In the genomic region with DNA sequence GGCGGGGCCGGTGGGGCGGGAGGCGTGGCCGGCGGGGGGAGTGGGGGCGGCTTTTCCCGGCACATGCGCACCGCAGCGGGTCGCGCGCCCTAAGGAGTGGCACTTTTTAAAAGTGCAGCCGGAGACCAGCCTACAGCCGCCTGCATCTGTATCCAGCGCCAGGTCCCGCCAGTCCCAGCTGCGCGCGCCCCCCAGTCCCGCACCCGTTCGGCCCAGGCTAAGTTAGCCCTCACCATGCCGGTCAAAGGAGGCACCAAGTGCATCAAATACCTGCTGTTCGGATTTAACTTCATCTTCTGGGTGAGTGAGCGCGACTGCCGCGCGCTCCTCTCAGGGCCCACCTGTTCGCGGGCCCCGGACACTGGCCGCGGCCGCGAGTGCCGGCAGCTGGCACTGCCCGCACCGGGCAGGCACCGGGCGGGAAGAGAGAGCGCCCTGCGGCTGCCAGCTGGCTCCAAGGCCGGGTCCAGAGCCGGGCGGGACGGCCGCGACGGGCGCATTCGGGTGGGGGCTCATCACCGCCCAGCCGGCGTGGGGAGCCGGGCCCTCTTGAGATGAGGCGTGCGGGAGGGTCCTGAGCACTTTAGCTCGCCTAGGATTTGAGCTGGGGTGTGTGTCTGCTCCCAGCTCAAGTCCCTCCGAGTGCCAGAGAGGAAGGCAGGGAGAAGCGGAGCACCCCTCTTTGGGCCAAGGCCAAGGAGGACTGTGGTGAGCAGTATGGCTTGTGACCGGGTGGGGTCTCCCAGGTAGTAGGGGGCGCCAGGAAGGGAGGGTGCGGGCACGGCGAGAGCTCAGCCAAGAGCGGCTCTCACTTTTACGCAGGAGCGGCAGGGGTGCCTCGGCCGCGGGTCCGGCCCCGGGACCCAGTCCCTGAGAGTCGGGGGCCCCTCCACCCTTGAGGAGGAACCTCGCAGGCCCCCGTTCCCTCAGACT, we compare ENCODE assay signal across 8 cellular contexts. TPM values are rescaled to one million over a fixed set of nuclear protein-coding genes. Genes with fewer than 3 reads are reported as not detected.
A peak's percentile ranks its signal among the peaks of the same experiment; 100 is the strongest.
DNase-seq lines count a peak whose midpoint lies in the region; ATAC-seq and TF ChIP-seq lines count a peak whose summit lies in the region.

CD9 (plus strand) TSS at position 135 of the 933 bp plus-strand sequence; CDS start at position 235, 100 bp downstream.

- peak within 1 kb of the TSS; percentile 79 for H3K4me3 ChIP-seq in OCI-LY3 (ENCODE audit: low read length)
- H3K4me3 ChIP-seq in adrenal gland: peak within 1 kb of the TSS; percentile 75 to 97 (median 84)
- peak within 1 kb of the TSS; percentile 82 for H3K4me3 ChIP-seq in left ventricle myocardium inferior

- DNase-seq in GM13977 (ENCODE audit: low spot score): peak; percentile 77
- DNase-seq in adrenal gland: peak; percentile 75 to 86 (median 79)
- DNase-seq in left ventricle myocardium inferior: peak; percentile 74
- DNase-seq in posterior vena cava (ENCODE audit: low spot score): peak; percentile 94
- no peak for DNase-seq in HUDEP-2 (lab: John Stamatoyannopoulos, UW; ENCODE audit: unreplicated experiment in 76 of 76)
- no peak for DNase-seq in NCI-H510A treated with DMSO at 0.1 percent for 48 hours (lab: John Stamatoyannopoulos, UW)

- no peak for TF ChIP-seq CTCF in GM13977 (IDR thresholded peaks at IDR 0.05; ENCODE audit: extremely low read depth, insufficient read depth, missing control alignments)
- no peak for TF ChIP-seq CTCF in OCI-LY3 (IDR thresholded peaks at IDR 0.05; ENCODE audit: low read depth, low read length)
- TF ChIP-seq CTCF in adrenal gland (IDR thresholded peaks at IDR 0.05): peak in 1 of 6 experiments; percentile 5
- no peak for TF ChIP-seq CTCF in left ventricle myocardium inferior (IDR thresholded peaks at IDR 0.05; ENCODE audit: borderline replicate concordance)

- H3K27me3 ChIP-seq in OCI-LY3 (ENCODE audit: low read depth, low read length) (peaks cover 57% of the 10 kb centered on the region), adrenal gland (no peaks in the 10 kb centered on the region), left ventricle myocardium inferior (ENCODE audit: low read depth) (peaks cover 23% of the 10 kb centered on the region)

- no peaks in the 10 kb centered on the region for H4K20me1 ChIP-seq in OCI-LY3 (ENCODE audit: insufficient read depth, low read length)

- peak within 1 kb of the TSS; percentile 96 for H3K4me2 ChIP-seq in OCI-LY3 (ENCODE audit: low read length)

- H3K79me2 ChIP-seq in OCI-LY3 (ENCODE audit: low read length): no peaks in the 10 kb centered on the region

- H2AFZ ChIP-seq in OCI-LY3 (ENCODE audit: low read depth, low read length): peak within 1 kb of the TSS; percentile 83

- peaks cover 12% of the 10 kb centered on the region for H3K4me1 ChIP-seq in OCI-LY3 (ENCODE audit: low read length)
- peaks cover 35 to 60% of the 10 kb centered on the region in 2 donors for H3K4me1 ChIP-seq in adrenal gland (replicated peaks in 1 of 2)
- peaks cover 70% of the 10 kb centered on the region for H3K4me1 ChIP-seq in left ventricle myocardium inferior

- peak within 1 kb of the TSS; percentile 60; the same call in 1 of the 2 replicates for H3K9ac ChIP-seq in OCI-LY3 (ENCODE audit: low read length)

- H3K27ac ChIP-seq in OCI-LY3 (ENCODE audit: low read length): no peak within 1 kb of the TSS
- peak within 1 kb of the TSS; percentile 78 to 93 (median 82) for H3K27ac ChIP-seq in adrenal gland
- peak within 1 kb of the TSS; percentile 92 for H3K27ac ChIP-seq in left ventricle myocardium inferior (replicated peaks)

- ATAC-seq in HG03135 (IDR thresholded peaks at IDR 0.05; ENCODE audit: unreplicated experiment): no peak

- intact Hi-C loops in adrenal gland (cut with DNase I) (no loop called here), left ventricle myocardium inferior (cut with micrococcal nuclease) (no loop called here), posterior vena cava (cut with DNase I) (loop anchor here in 1 of 2 donors (10.0 kb wide), 1 partner anchor 334 kb away; the partner anchor contains the start of gene GAPDH)

- WGBS in adrenal gland, 4 donors: 0 to 2% (median 0%) methylated on average over 5 to 76 of the region's 79 CpGs

- in situ Hi-C loops in GM13977 (cut with MboI; ENCODE audit: low pct_unique_long_range_greater_than_20kb, low sequenced_read_pairs, unreplicated experiment): no loop called here

- H3K36me3 ChIP-seq in OCI-LY3 (replicated peaks; ENCODE audit: low read depth, low read length): no peaks in the 10 kb centered on the region
- H3K36me3 ChIP-seq in adrenal gland (replicated peaks in 1 of 2): no peaks in the 10 kb centered on the region
- H3K36me3 ChIP-seq in left ventricle myocardium inferior: no peaks in the 10 kb centered on the region

- TF ChIP-seq POLR2A in adrenal gland (IDR thresholded peaks at IDR 0.05): peak; percentile 47 to 89

- H3K9me3 ChIP-seq in OCI-LY3 (ENCODE audit: insufficient read depth, low read length): no peaks in the 10 kb centered on the region
- H3K9me3 ChIP-seq in adrenal gland (replicated peaks in 1 of 3): no peaks in the 10 kb centered on the region
- H3K9me3 ChIP-seq in left ventricle myocardium inferior (replicated peaks): no peaks in the 10 kb centered on the region

RNA-seq across cellular contexts. Expression of gene CD9, which starts in this region (rescaled TPM):
- total RNA-seq in adrenal gland: 100 to 1,000 TPM; 165 to 461 (median 322) TPM
- 100 to 1,000 TPM in 2 of 3 donors, 10 to 100 TPM in 1; 66.3 to 244 (median 139) TPM for polyA plus RNA-seq in adrenal gland
- total RNA-seq in left ventricle myocardium inferior: 55.5 TPM
- 100 to 1,000 TPM; 248 to 281 TPM for total RNA-seq in posterior vena cava

Comparison
In these comparisons a context has a peak if more than half of its experiments do, and no peak if none do; other contexts are left out.
1. DNase-seq: peak in GM13977 (single experiment), adrenal gland (7 of 7), left ventricle myocardium inferior (single experiment) and posterior vena cava (single experiment); none in HUDEP-2 (0 of 76) and NCI-H510A treated with DMSO at 0.1 percent for 48 hours (single experiment).
2. Peak in every context shown above with its lines, with median percentiles within 50 percentile points of each other: H3K4me3 ChIP-seq.